ENCODE assay signal across 8 cellular contexts in genomic region chr12:55940065-55940732, GRCh38. TPM values are rescaled to one million over a fixed set of nuclear protein-coding genes. Genes with fewer than 3 reads are reported as not detected.
A peak's percentile ranks its signal among the peaks of the same experiment; 100 is the strongest.
DNase-seq lines count a peak whose midpoint lies in the region; ATAC-seq and TF ChIP-seq lines count a peak whose summit lies in the region.

No MANE protein-coding gene starts in this region.

- H3K4me1 ChIP-seq in liver (ENCODE audit: control insufficient read depth in 4 of 4, insufficient read depth in 4 of 4, low read length in 3 of 4): peaks cover 0 to 7% (median 5%) of the 10 kb centered on the region in 4 donors

- H3K36me3 ChIP-seq in liver (ENCODE audit: control insufficient read depth in 4 of 4, insufficient read depth in 3 of 4, low read depth in 1 of 4, low read length in 3 of 4): no peaks in the 10 kb centered on the region

- ATAC-seq in HG03439 (IDR thresholded peaks at IDR 0.05; ENCODE audit: unreplicated experiment): peak; percentile 85

- WGBS in liver: 11% methylated on average over 18 of the region's 18 CpGs

- H3K9ac ChIP-seq in liver (ENCODE audit: low read depth in 1 of 2, low read length in 2 of 2): no peak overlapping the region

- H3K27me3 ChIP-seq in liver (ENCODE audit: control insufficient read depth in 4 of 4, insufficient read depth in 4 of 4, low read length in 3 of 4): no peaks in the 10 kb centered on the region

- TF ChIP-seq RAD21 in liver (IDR thresholded peaks at IDR 0.05): peak; percentile 92 to 94

- TF ChIP-seq CTCF in coronary artery (IDR thresholded peaks at IDR 0.05) (peak; percentile 87), liver (IDR thresholded peaks at IDR 0.05; ENCODE audit: low read depth, low read length, missing input control) (peak; percentile 86)

- DNase-seq in C1 segment of cervical spinal cord (lab: John Stamatoyannopoulos, UW) (peak in 13 of 14 donors; percentile 21 to 80 (median 72)), GM19240 (ENCODE audit: insufficient read length, low spot score) (peak; percentile 82), NCI-H510A (lab: John Stamatoyannopoulos, UW) (peak; percentile 71), coronary artery (ENCODE audit: low spot score) (peak; percentile 91)
- peak; percentile 78 to 86 for DNase-seq in activated CD4-positive, alpha-beta T cell treated with anti-CD3 and anti-CD28 coated beads for 4 hours
- peak; percentile 73 to 79 for DNase-seq in stimulated activated CD4-positive, alpha-beta T cell treated with anti-CD3 and anti-CD28 coated beads, Interleukin-4, amount 100 ng/mL, for 48 hours (ENCODE audit: low read depth in 2 of 2)

- H3K4me3 ChIP-seq in coronary artery (peak overlapping the region; percentile 27), liver (ENCODE audit: low read depth in 1 of 3, low read length in 3 of 3) (peak overlapping the region in 2 of 3 donors; percentile 36 to 49)

- H3K27ac ChIP-seq in coronary artery: peak overlapping the region; percentile 1 to 32
- H3K27ac ChIP-seq in liver (ENCODE audit: low read depth in 1 of 2, low read length in 2 of 2): no peak overlapping the region

- no peaks in the 10 kb centered on the region for H3K9me3 ChIP-seq in liver (ENCODE audit: control insufficient read depth in 4 of 4, low read length in 3 of 4)

TF ChIP-seq in liver, 16 proteins besides CTCF, POLR2A, EP300 and RAD21:
- TF ChIP-seq FOXA1 (IDR thresholded peaks at IDR 0.05) (no peak), RXRA (IDR thresholded peaks at IDR 0.05) (peak in 1 of 2 donors; percentile 27), YY1 (IDR thresholded peaks at IDR 0.05) (peak; percentile 14)

RNA-seq across cellular contexts. Expression of gene DGKA, which starts 9.2 kb away (rescaled TPM):
- 10 to 100 TPM in 1 of 2 donors, 1 to 10 TPM in 1; 6.9 to 10.5 TPM for total RNA-seq in liver
- polyA plus RNA-seq in liver: 1 to 10 TPM; 2.1 to 3.3 TPM

RNA-seq across cellular contexts. Expression of gene PYM1, which starts 12.5 kb away (rescaled TPM):
- total RNA-seq in liver: 10 to 100 TPM; 16.7 to 21.0 TPM
- polyA plus RNA-seq in liver: 10 to 100 TPM; 21.6 to 29.4 TPM

RNA-seq across cellular contexts. Expression of gene PMEL, which starts 25.6 kb away (rescaled TPM):
- 1 to 10 TPM; 1.1 to 4.5 TPM for total RNA-seq in liver
- polyA plus RNA-seq in liver: 1 to 10 TPM; 2.1 to 2.7 TPM

RNA-seq across cellular contexts. Expression of gene CDK2, which starts 26.4 kb away (rescaled TPM):
- total RNA-seq in liver: 10 to 100 TPM in 1 of 2 donors, 1 to 10 TPM in 1; 8.6 to 22.6 TPM
- polyA plus RNA-seq in liver: 1 to 10 TPM; 5.1 to 7.3 TPM

RNA-seq across cellular contexts. Expression of gene RAB5B, which starts 33.7 kb away (rescaled TPM):
- 10 to 100 TPM; 40.7 to 44.0 TPM for total RNA-seq in liver
- 10 to 100 TPM; 20.7 to 36.0 TPM for polyA plus RNA-seq in liver

Comparison
In these comparisons a context has a peak if more than half of its experiments do, and no peak if none do; other contexts are left out.
1. H3K27ac ChIP-seq: peak in coronary artery (2 of 2); none in liver (0 of 2).
2. Peak in every context shown above with its lines, with median percentiles within 50 percentile points of each other: DNase-seq.